8 cellular contexts compared by ENCODE assay signal in genomic region chr4:153153339-153153851, GRCh38. TPM values are rescaled to one million over a fixed set of nuclear protein-coding genes. Genes with fewer than 3 reads are reported as not detected.
DNase-seq lines count a peak whose midpoint lies in the region; ATAC-seq, FAIRE-seq and TF ChIP-seq lines count a peak whose summit lies in the region.

No MANE protein-coding gene starts in this region.

- no peaks in the 10 kb centered on the region for H3K9me3 ChIP-seq in left lung

- TF ChIP-seq POLR2A in GM12892 (IDR thresholded peaks at IDR 0.05; ENCODE audit: low read depth, low read length), result no peak

- H3K27ac ChIP-seq in left lung, result peak overlapping the region; percentile 31 to 60

- ATAC-seq in HG02571 (IDR thresholded peaks at IDR 0.05; ENCODE audit: unreplicated experiment), result peak; percentile 74
- ATAC-seq in left lung, result peak; percentile 91

- peaks cover 0 to 50% of the 10 kb centered on the region in 2 donors for H3K27me3 ChIP-seq in left lung

- H3K36me3 ChIP-seq in left lung, result no peaks in the 10 kb centered on the region

- H3K4me1 ChIP-seq in left lung, result peaks cover 12 to 33% of the 10 kb centered on the region in 2 donors

- FAIRE-seq in GM12892 (lab: Jason Lieb, UNC), result peak; percentile 48

- H3K4me3 ChIP-seq in choroid plexus epithelial cell (ENCODE audit: low read depth, low read length) (peak overlapping the region; percentile 60), left lung (peak overlapping the region; percentile 51 to 52)

- intact Hi-C loops in left lung (cut with DNase I), result no loop called here

- peak; percentile 36 for DNase-seq in GM12892 (ENCODE audit: insufficient read length)
- peak; percentile 46 for DNase-seq in NCI-H1694 (lab: John Stamatoyannopoulos, UW)
- DNase-seq in activated CD4-positive, alpha-beta T cell treated with anti-CD3 and anti-CD28 coated beads for 24 hours (ENCODE audit: low read depth in 2 of 2), result peak; percentile 40 to 68
- DNase-seq in choroid plexus epithelial cell (ENCODE audit: low read depth), result peak; percentile 25
- peak; percentile 70 to 87 for DNase-seq in left lung
- peak; percentile 73 for DNase-seq in stimulated activated CD4-positive, alpha-beta T cell treated with anti-CD3 and anti-CD28 coated beads, Interleukin-4, amount 100 ng/mL, for 1 hour
- no peak for DNase-seq in amniotic stem cell (lab: John Stamatoyannopoulos, UW)

- TF ChIP-seq CTCF in choroid plexus epithelial cell (conservative IDR thresholded peaks at IDR 0.05; ENCODE audit: low read depth, low read length) (no peak), left lung (IDR thresholded peaks at IDR 0.05) (no peak)

RNA-seq across cellular contexts. Expression of gene TRIM2, which starts 50.8 kb away (rescaled TPM):
- polyA plus RNA-seq in GM12892 (2012; ENCODE audit: missing spikeins), result 0.08 TPM
- total RNA-seq in left lung, result 10 to 100 TPM; 49.6 to 64.5 TPM
